ENCODE assay signal across 7 cellular contexts in genomic region chr16:14895382-14895781, GRCh38. TPM values are rescaled to one million over a fixed set of nuclear protein-coding genes. Genes with fewer than 3 reads are reported as not detected.
A peak's percentile ranks its signal among the peaks of the same experiment; 100 is the strongest.
DNase-seq lines count a peak whose midpoint lies in the region; TF ChIP-seq lines count a peak whose summit lies in the region.
"Not testable (repeated sequence)": the region's sequence is repeated elsewhere in the genome, so short reads cannot be mapped to it uniquely, and the experiment has no call there.
"Had no signal": no experiment of that assay in that cellular context is flagged by ENCODE, and none has a peak within 500 bp of the region (broad histone marks: within the 10 kb centered on the region; RNA-seq: fewer than 3 reads in every experiment).

No MANE protein-coding gene starts in this region.

- H3K4me3 Mint-ChIP-seq in endodermal cell, neural progenitor cell: not testable (repeated sequence)

- not testable (repeated sequence) for H3F3A ChIP-seq in PC-9 (ENCODE audit: insufficient read depth, low read depth); neural progenitor cell (ENCODE audit: low read depth)

- H3K9me3 Mint-ChIP-seq in endodermal cell, neural progenitor cell: not testable (repeated sequence)

- H3K4me1 Mint-ChIP-seq in endodermal cell, neural progenitor cell: not testable (repeated sequence)

- H3K9ac ChIP-seq in endodermal cell (ENCODE audit: extremely low read depth, low read length, poor library complexity, severe bottlenecking); neural progenitor cell: not testable (repeated sequence)

- H3K27me3 Mint-ChIP-seq in endodermal cell (ENCODE audit: insufficient read depth); neural progenitor cell (ENCODE audit: insufficient read depth, low read depth): not testable (repeated sequence)

- not testable (repeated sequence) for H3K4me3 ChIP-seq in A673 (ENCODE audit: low read depth, low read length, poor library complexity, severe bottlenecking); PC-9; endodermal cell (ENCODE audit: low read length); neural progenitor cell

- CTCF ChIA-PET in A673 (lab: Charles Lee); PC-9 (lab: Charles Lee): not testable (repeated sequence)

- not testable (repeated sequence) for H3K36me3 Mint-ChIP-seq in endodermal cell (ENCODE audit: low read depth); neural progenitor cell

- H3K79me2 ChIP-seq in PC-9 (ENCODE audit: low read depth); neural progenitor cell (ENCODE audit: low read depth): not testable (repeated sequence)

- H3K4me2 ChIP-seq in PC-9, neural progenitor cell: not testable (repeated sequence)

- not testable (repeated sequence) for H3K27me3 ChIP-seq in A673 (replicated peaks; ENCODE audit: insufficient read depth, low read depth, low read length, poor library complexity); PC-9 (ENCODE audit: insufficient read depth, low read depth); endodermal cell (ENCODE audit: control insufficient read depth, insufficient read depth, low read length, poor library complexity, severe bottlenecking); neural progenitor cell

- POLR2A ChIA-PET in A673 (lab: Charles Lee; ENCODE audit: low non-redundant PET); PC-9 (lab: Charles Lee; ENCODE audit: unreplicated experiment): not testable (repeated sequence)

- WGBS in endodermal cell (ENCODE audit: insufficient coverage in 1 of 2, insufficient read length in 1 of 2), 2 experiments, result 89% methylated on average over 6 to 7 of the region's 14 CpGs

- TF ChIP-seq CTCF in A673 (conservative IDR thresholded peaks at IDR 0.05; ENCODE audit: low read depth, low read length); PC-9 (conservative IDR thresholded peaks at IDR 0.05); endodermal cell (conservative IDR thresholded peaks at IDR 0.05); neural progenitor cell (IDR thresholded peaks at IDR 0.05): not testable (repeated sequence)

- H3K9me3 ChIP-seq in A673 (ENCODE audit: low read depth, low read length, poor library complexity, severe bottlenecking); PC-9 (ENCODE audit: insufficient read depth, low read depth); endodermal cell (ENCODE audit: control insufficient read depth, low read length); neural progenitor cell (ENCODE audit: low read depth): not testable (repeated sequence)

- H3K9me2 ChIP-seq in PC-9 (ENCODE audit: insufficient read depth), result not testable (repeated sequence)

- H2AFZ ChIP-seq in PC-9; neural progenitor cell (replicated peaks): not testable (repeated sequence)

- H3K36me3 ChIP-seq in A673 (ENCODE audit: insufficient read depth, low read length, poor library complexity, severe bottlenecking); PC-9 (ENCODE audit: low read depth); endodermal cell (ENCODE audit: control insufficient read depth, insufficient read depth, low read length); neural progenitor cell: not testable (repeated sequence)

- not testable (repeated sequence) for H3K27ac ChIP-seq in A673 (ENCODE audit: low read depth, low read length, poor library complexity, severe bottlenecking); PC-9; endodermal cell (ENCODE audit: low read depth, low read length); neural progenitor cell

- not testable (repeated sequence) for DNase-seq in A673 (ENCODE audit: low spot score); PC-9
- DNase-seq in activated CD8-positive, alpha-beta memory T cell treated with anti-CD3 and anti-CD28 coated beads for 24 hours, result peak; percentile 52
- peak; percentile 24 for DNase-seq in endodermal cell
- peak; percentile 31 for DNase-seq in islet precursor cell
- DNase-seq in neural progenitor cell (ENCODE audit: low spot score), result peak; percentile 0

- H3K4me1 ChIP-seq in A673 (ENCODE audit: insufficient read depth, low read length, poor library complexity, severe bottlenecking); PC-9 (replicated peaks; ENCODE audit: insufficient read depth); endodermal cell (ENCODE audit: control insufficient read depth, insufficient read depth, low read length); neural progenitor cell: not testable (repeated sequence)

- BruUV-seq in A673 (replicated peaks; lab: Mats Ljungman, UMichigan) (TSS peak; percentile 81), PC-9 (replicated peaks; lab: Mats Ljungman, UMichigan) (TSS peak; percentile 43)

- intact Hi-C loops in A673 (cut with micrococcal nuclease; ENCODE audit: unreplicated experiment); PC-9 (cut with micrococcal nuclease; ENCODE audit: unreplicated experiment): not testable (repeated sequence)

- not testable (repeated sequence) for H4K20me1 ChIP-seq in PC-9 (ENCODE audit: insufficient read depth); neural progenitor cell (ENCODE audit: low read depth)

- not testable (repeated sequence) for H3K27ac Mint-ChIP-seq in endodermal cell, neural progenitor cell

RNA-seq across cellular contexts. Expression of gene NPIPA1, which starts 41.9 kb away (rescaled TPM):
- total RNA-seq in A673 (2021) (161 and 178 TPM in 2 replicates), PC-9 (2021) (84.5 and 109 TPM in 2 replicates), endodermal cell (100 to 1,000 TPM; 177 to 183 TPM), neural progenitor cell (ENCODE audit: low replicate concordance) (66.7 and 75.0 TPM in 2 replicates)
- polyA plus RNA-seq in endodermal cell (2013, experiment 1 of 2), result 97.9 TPM
- polyA plus RNA-seq in endodermal cell (2013, experiment 2 of 2), result 92.2 TPM
- polyA plus RNA-seq: CD14-positive monocyte had no signal
